ENCODE assay signal across 8 cellular contexts in genomic region chr5:80653497-80653896, GRCh38. TPM values are rescaled to one million over a fixed set of nuclear protein-coding genes. Genes with fewer than 3 reads are reported as not detected.
DNase-seq lines count a peak whose midpoint lies in the region; ATAC-seq and TF ChIP-seq lines count a peak whose summit lies in the region.

No MANE protein-coding gene starts in this region.

- H3K4me3 Mint-ChIP-seq in activated T-cell treated with anti-CD3 and anti-CD28 coated beads, Interleukin-2, amount 50 U/mL, for 72 hours = no peak overlapping the region

- H3K27me3 ChIP-seq in subcutaneous abdominal adipose tissue (ENCODE audit: control insufficient read depth in 5 of 5, insufficient read depth in 4 of 5, low read length in 5 of 5) = no peaks in the 10 kb centered on the region

- TF ChIP-seq CTCF in WI38 (IDR thresholded peaks at IDR 0.05; ENCODE audit: low read depth, low read length) = no peak

- H3K4me3 ChIP-seq in WI38 (ENCODE audit: low read depth, low read length) (peak overlapping the region; percentile 80), iPS-11a (ENCODE audit: low read depth, low read length) (peak overlapping the region; percentile 87), subcutaneous abdominal adipose tissue (ENCODE audit: low read depth in 1 of 5, low read length in 5 of 5) (peak overlapping the region in 4 of 5 donors; percentile 57 to 91 (median 91))

- H3K9me3 ChIP-seq in subcutaneous abdominal adipose tissue (ENCODE audit: control insufficient read depth in 5 of 5, low read length in 5 of 5) = no peaks in the 10 kb centered on the region

- H3K27ac ChIP-seq in subcutaneous abdominal adipose tissue (ENCODE audit: low read depth, low read length) = no peak overlapping the region

- peaks cover 0 to 33% (median 24%) of the 10 kb centered on the region in 5 donors for H3K4me1 ChIP-seq in subcutaneous abdominal adipose tissue (ENCODE audit: control insufficient read depth in 5 of 5, insufficient read depth in 5 of 5, low read length in 5 of 5)

- peaks cover 6 to 13% (median 6%) of the 10 kb centered on the region in 5 donors for H3K36me3 ChIP-seq in subcutaneous abdominal adipose tissue (ENCODE audit: control insufficient read depth in 5 of 5, insufficient read depth in 5 of 5, low read length in 5 of 5)

- H3K4me1 Mint-ChIP-seq in activated T-cell treated with anti-CD3 and anti-CD28 coated beads, Interleukin-2, amount 50 U/mL, for 72 hours (ENCODE audit: low read depth) = peaks cover 11% of the 10 kb centered on the region

- ATAC-seq in activated T-cell treated with anti-CD3 and anti-CD28 coated beads, Interleukin-2, amount 50 U/mL, for 72 hours (replicated peaks in 1 of 2) = no peak
- no peak for ATAC-seq in left ventricle myocardium superior

- H3K9me3 Mint-ChIP-seq in activated T-cell treated with anti-CD3 and anti-CD28 coated beads, Interleukin-2, amount 50 U/mL, for 72 hours = no peaks in the 10 kb centered on the region

- no peak for DNase-seq in activated T-cell treated with anti-CD3 and anti-CD28 coated beads, Interleukin-2, amount 50 U/mL, for 72 hours
- no peak for DNase-seq in activated T-cell treated with anti-CD3 and anti-CD28 coated beads for 4 hours
- no peak for DNase-seq in activated CD4-positive, CD25-positive, alpha-beta regulatory T cell (lab: John Stamatoyannopoulos, UW)
- DNase-seq in dermis blood vessel endothelial cell = no peak
- DNase-seq in left ventricle myocardium superior = no peak

- H3K9ac ChIP-seq in subcutaneous abdominal adipose tissue (ENCODE audit: low read length in 5 of 5) = peak overlapping the region in 2 of 5 donors; percentile 14 to 58

- peaks cover 10 to 18% of the 10 kb centered on the region in 2 donors for H3K36me3 Mint-ChIP-seq in activated T-cell treated with anti-CD3 and anti-CD28 coated beads, Interleukin-2, amount 50 U/mL, for 72 hours (ENCODE audit: insufficient read depth in 2 of 2)

- intact Hi-C loops in left ventricle myocardium superior (cut with micrococcal nuclease) = no loop called here

- no peaks in the 10 kb centered on the region for H3K27me3 Mint-ChIP-seq in activated T-cell treated with anti-CD3 and anti-CD28 coated beads, Interleukin-2, amount 50 U/mL, for 72 hours (ENCODE audit: low read depth)

- H3K27ac Mint-ChIP-seq in activated T-cell treated with anti-CD3 and anti-CD28 coated beads, Interleukin-2, amount 50 U/mL, for 72 hours = peak overlapping the region; percentile 81

RNA-seq across cellular contexts. Expression of gene MSH3, which starts 1.0 kb away (rescaled TPM):
- total RNA-seq in activated T-cell treated with anti-CD3 and anti-CD28 coated beads, Interleukin-2, amount 50 U/mL, for 72 hours = 10 to 100 TPM; 22.0 to 24.4 TPM
- total RNA-seq in dermis blood vessel endothelial cell (8.7 and 13.3 TPM in 2 replicates), left ventricle myocardium superior (11.9 TPM)

RNA-seq across cellular contexts. Expression of gene DHFR, which starts 1.3 kb away (rescaled TPM):
- 10 to 100 TPM; 48.6 to 49.4 TPM for total RNA-seq in activated T-cell treated with anti-CD3 and anti-CD28 coated beads, Interleukin-2, amount 50 U/mL, for 72 hours
- total RNA-seq in dermis blood vessel endothelial cell (13.6 and 40.4 TPM in 2 replicates), left ventricle myocardium superior (10.5 TPM)
